17 cellular contexts compared by ENCODE assay signal in genomic region chr19:17743874-17744273, GRCh38. TPM values are rescaled to one million over a fixed set of nuclear protein-coding genes. Genes with fewer than 3 reads are reported as not detected.
DNase-seq lines count a peak whose midpoint lies in the region; ATAC-seq, FAIRE-seq and TF ChIP-seq lines count a peak whose summit lies in the region.
"Had no signal": no experiment of that assay in that cellular context is flagged by ENCODE, and none has a peak within 500 bp of the region (broad histone marks: within the 10 kb centered on the region; RNA-seq: fewer than 3 reads in every experiment).

No MANE protein-coding gene starts in this region.

- in situ Hi-C loops in mammary epithelial cell (cut with MboI; ENCODE audit: low sequenced_read_pairs in 2 of 2) = no loop called here

- POLR2A ChIA-PET in MCF 10A (lab: Yijun Ruan, JAX) = no interaction called here
- POLR2A ChIA-PET in PC-3 (lab: Charles Lee; ENCODE audit: unreplicated experiment) = no interaction called here
- POLR2A ChIA-PET in endothelial cell of umbilical vein (lab: Charles Lee) = no interaction called here

- H3K27me3 Mint-ChIP-seq in MCF 10A (ENCODE audit: insufficient read depth, unreplicated experiment) = no peaks in the 10 kb centered on the region
- H3K27me3 Mint-ChIP-seq in stimulated activated naive CD8-positive, alpha-beta T cell treated with anti-CD3 and anti-CD28 coated beads, Interleukin-15, amount 100 ng/mL, for 72 hours = no peaks in the 10 kb centered on the region

- H3K4me3 Mint-ChIP-seq in MCF 10A (ENCODE audit: unreplicated experiment) = no peak overlapping the region
- no peak overlapping the region for H3K4me3 Mint-ChIP-seq in stimulated activated naive CD8-positive, alpha-beta T cell treated with anti-CD3 and anti-CD28 coated beads, Interleukin-15, amount 100 ng/mL, for 72 hours

- H3K4me1 ChIP-seq in mammary epithelial cell (ENCODE audit: insufficient read depth, low read length) (no peaks in the 10 kb centered on the region), PC-3 (ENCODE audit: insufficient read depth, low read length) (no peaks in the 10 kb centered on the region), endothelial cell of umbilical vein (ENCODE audit: control insufficient read depth, extremely low read depth, insufficient read depth, low read length) (peaks cover 4% of the 10 kb centered on the region), left lung (peaks cover 4 to 27% of the 10 kb centered on the region in 2 donors)
- H3K4me1 ChIP-seq: prostate gland had no signal

- TF ChIP-seq POLR2A in endothelial cell of umbilical vein (IDR thresholded peaks at IDR 0.05; ENCODE audit: low read depth, low read length) = no peak

- dilution Hi-C loops in mammary epithelial cell (cut with HindIII; ENCODE audit: low sequenced_read_pairs) = no loop called here
- dilution Hi-C loops in endothelial cell of umbilical vein (cut with MboI; ENCODE audit: extremely low pct_ligation_motif_present, low sequenced_read_pairs) = no loop called here

- H3K36me3 Mint-ChIP-seq in MCF 10A (ENCODE audit: insufficient read depth, unreplicated experiment) = no peaks in the 10 kb centered on the region

- no peaks in the 10 kb centered on the region for H3K9me2 ChIP-seq in PC-3 (replicated peaks; ENCODE audit: low read length)

- ATAC-seq in PC-3 (no peak), left lung (no peak), HG02610 (IDR thresholded peaks at IDR 0.05; ENCODE audit: unreplicated experiment) (no peak), Right ventricle myocardium superior (ENCODE audit: poor library complexity) (no peak)
- no peak for ATAC-seq in stimulated activated naive CD8-positive, alpha-beta T cell treated with anti-CD3 and anti-CD28 coated beads, Interleukin-15, amount 100 ng/mL, for 72 hours
- ATAC-seq: activated CD4-positive, CD25-positive, alpha-beta regulatory T cell treated with anti-CD3 and anti-CD28 coated beads, Interleukin-2, amount 50 U/mL, for 24 hours had no signal

- H3K27ac Mint-ChIP-seq in MCF 10A (ENCODE audit: low read depth, unreplicated experiment) = no peak overlapping the region
- peak overlapping the region; percentile 4 to 87 for H3K27ac Mint-ChIP-seq in stimulated activated naive CD8-positive, alpha-beta T cell treated with anti-CD3 and anti-CD28 coated beads, Interleukin-15, amount 100 ng/mL, for 72 hours

- H2AFZ ChIP-seq in mammary epithelial cell (ENCODE audit: low read depth, low read length) (no peak overlapping the region), PC-3 (ENCODE audit: low read length) (no peak overlapping the region), endothelial cell of umbilical vein (ENCODE audit: low read depth, low read length) (no peak overlapping the region)

- H3K27ac ChIP-seq in mammary epithelial cell (ENCODE audit: insufficient read depth, low read depth, low read length) (no peak overlapping the region), PC-3 (ENCODE audit: low read length) (no peak overlapping the region), endothelial cell of umbilical vein (ENCODE audit: insufficient read depth, low read depth, low read length) (no peak overlapping the region), left lung (no peak overlapping the region)
- H3K27ac ChIP-seq: prostate gland had no signal

- no TSS peak for BruUV-seq in mammary epithelial cell (replicated peaks; lab: Mats Ljungman, UMichigan)
- BruUV-seq in MCF 10A (replicated peaks; lab: Mats Ljungman, UMichigan) = no TSS peak
- BruUV-seq in PC-3 (replicated peaks; lab: Mats Ljungman, UMichigan) = no TSS peak
- no TSS peak for BruUV-seq in endothelial cell of umbilical vein (replicated peaks; lab: Mats Ljungman, UMichigan)

- intact Hi-C loops in mammary epithelial cell (cut with micrococcal nuclease) (no loop called here), MCF 10A (cut with micrococcal nuclease) (no loop called here), PC-3 (cut with micrococcal nuclease) (no loop called here), endothelial cell of umbilical vein (cut with micrococcal nuclease) (no loop called here), left lung (cut with DNase I) (no loop called here), Right ventricle myocardium superior (cut with DNase I) (no loop called here)

- H3K9me3 Mint-ChIP-seq in MCF 10A (ENCODE audit: unreplicated experiment) = no peaks in the 10 kb centered on the region
- H3K9me3 Mint-ChIP-seq in stimulated activated naive CD8-positive, alpha-beta T cell treated with anti-CD3 and anti-CD28 coated beads, Interleukin-15, amount 100 ng/mL, for 72 hours = no peaks in the 10 kb centered on the region

- H3K4me3 ChIP-seq in mammary epithelial cell (replicated peaks in 1 of 3; ENCODE audit: insufficient read depth in 1 of 3, low read depth in 2 of 3, low read length in 3 of 3) (no peak overlapping the region), PC-3 (ENCODE audit: low read length) (no peak overlapping the region), endothelial cell of umbilical vein (replicated peaks in 1 of 3; ENCODE audit: insufficient read depth in 1 of 3, low read depth in 1 of 3, low read length in 3 of 3) (no peak overlapping the region), left lung (no peak overlapping the region)
- H3K4me3 ChIP-seq: prostate gland had no signal

- no peaks in the 10 kb centered on the region for H3K4me1 Mint-ChIP-seq in MCF 10A (ENCODE audit: insufficient read depth, unreplicated experiment)
- peaks cover 35% of the 10 kb centered on the region for H3K4me1 Mint-ChIP-seq in stimulated activated naive CD8-positive, alpha-beta T cell treated with anti-CD3 and anti-CD28 coated beads, Interleukin-15, amount 100 ng/mL, for 72 hours

- H3K79me2 ChIP-seq in mammary epithelial cell (ENCODE audit: insufficient read depth, low read length) = no peaks in the 10 kb centered on the region
- H3K79me2 ChIP-seq in PC-3 (ENCODE audit: low read length) = no peaks in the 10 kb centered on the region
- no peaks in the 10 kb centered on the region for H3K79me2 ChIP-seq in endothelial cell of umbilical vein (ENCODE audit: control insufficient read depth, insufficient read depth, low read length)

- no peak for FAIRE-seq in endothelial cell of umbilical vein (lab: Jason Lieb, UNC)
- FAIRE-seq: G401.6, GM18507 had no signal

- H3K9me3 ChIP-seq in mammary epithelial cell (replicated peaks; ENCODE audit: insufficient read depth, low read length) (no peaks in the 10 kb centered on the region), PC-3 (ENCODE audit: low read length) (no peaks in the 10 kb centered on the region), endothelial cell of umbilical vein (replicated peaks; ENCODE audit: control insufficient read depth, insufficient read depth, low read length) (no peaks in the 10 kb centered on the region), left lung (no peaks in the 10 kb centered on the region)
- H3K9me3 ChIP-seq: prostate gland had no signal

- WGBS in mammary epithelial cell (ENCODE audit: low coverage, missing lambda C conversion rate) = 95% methylated on average over 1 of the region's 1 CpG

- H3K27me3 ChIP-seq in mammary epithelial cell (ENCODE audit: insufficient read depth, low read length) (no peaks in the 10 kb centered on the region), PC-3 (ENCODE audit: low read length) (no peaks in the 10 kb centered on the region), endothelial cell of umbilical vein (ENCODE audit: control insufficient read depth in 2 of 2, insufficient read depth in 2 of 2, low read length in 2 of 2) (peaks cover 0 to under 1% of the 10 kb centered on the region in 2 experiments), left lung (no peaks in the 10 kb centered on the region)

- H3K36me3 ChIP-seq in mammary epithelial cell (ENCODE audit: insufficient read depth, low read length) (no peaks in the 10 kb centered on the region), PC-3 (ENCODE audit: low read depth, low read length) (no peaks in the 10 kb centered on the region), endothelial cell of umbilical vein (ENCODE audit: control insufficient read depth in 2 of 2, extremely low read depth in 1 of 2, insufficient read depth in 2 of 2, low read length in 2 of 2) (no peaks in the 10 kb centered on the region), left lung (no peaks in the 10 kb centered on the region)
- H3K36me3 ChIP-seq: prostate gland had no signal

- no peaks in the 10 kb centered on the region for H3F3A ChIP-seq in PC-3 (ENCODE audit: low read length, unreplicated experiment)

- CTCF ChIA-PET in mammary epithelial cell (lab: Charles Lee; ENCODE audit: low non-redundant PET) (interaction anchor here (0.6 kb wide), 1 partner anchor 227 kb away, joined by 9 read pairs; no protein-coding TSS in a partner anchor), MCF 10A (lab: Yijun Ruan, JAX) (no interaction called here), PC-3 (lab: Charles Lee) (no interaction called here), endothelial cell of umbilical vein (lab: Charles Lee) (interaction anchor here (1.3 kb wide), 1 partner anchor 23 kb away, joined by 3 read pairs; no protein-coding TSS in a partner anchor)

- no peaks in the 10 kb centered on the region for H3K9me1 ChIP-seq in endothelial cell of umbilical vein (replicated peaks; ENCODE audit: control insufficient read depth, extremely low read depth, insufficient read depth, low read length)

- H3K9ac ChIP-seq in mammary epithelial cell (ENCODE audit: insufficient read depth, low read length) (no peak overlapping the region), PC-3 (ENCODE audit: low read length) (no peak overlapping the region), endothelial cell of umbilical vein (replicated peaks; ENCODE audit: extremely low read depth, insufficient read depth, low read length) (no peak overlapping the region)

- H4K20me1 ChIP-seq in mammary epithelial cell (ENCODE audit: insufficient read depth, low read length) (no peaks in the 10 kb centered on the region), PC-3 (ENCODE audit: low read length) (no peaks in the 10 kb centered on the region), endothelial cell of umbilical vein (replicated peaks; ENCODE audit: control insufficient read depth, extremely low read depth, insufficient read depth, low read length) (no peaks in the 10 kb centered on the region)

- TF ChIP-seq CTCF in mammary epithelial cell (conservative IDR thresholded peaks at IDR 0.05 in 1 of 2, IDR thresholded peaks at IDR 0.05 in 1 of 2; ENCODE audit: extremely low read depth in 1 of 2, insufficient read depth in 1 of 2, low read depth in 1 of 2, low read length in 2 of 2) (no peak), MCF 10A (IDR thresholded peaks at IDR 0.05; ENCODE audit: unreplicated experiment) (no peak), PC-3 (conservative IDR thresholded peaks at IDR 0.05; ENCODE audit: low read depth, low read length) (no peak), endothelial cell of umbilical vein (IDR thresholded peaks at IDR 0.05; ENCODE audit: extremely low read depth in 1 of 2, insufficient read depth in 1 of 2, low read depth in 1 of 2, low read length in 2 of 2) (no peak), left lung (IDR thresholded peaks at IDR 0.05) (no peak)

- no peak overlapping the region for H3K4me2 ChIP-seq in mammary epithelial cell (ENCODE audit: insufficient read depth, low read depth, low read length)
- no peak overlapping the region for H3K4me2 ChIP-seq in PC-3 (ENCODE audit: low read length)
- H3K4me2 ChIP-seq in endothelial cell of umbilical vein (ENCODE audit: insufficient read depth, low read length) = no peak overlapping the region

- DNase-seq in mammary epithelial cell (peak; percentile 30), MCF 10A (ENCODE audit: unreplicated experiment) (no peak), PC-3 (peak; percentile 36), endothelial cell of umbilical vein (ENCODE audit: low read depth, low spot score) (peak; percentile 40), left lung (no peak), Right ventricle myocardium superior (no peak)
- peak in 1 of 2 donors; percentile 39 for DNase-seq in stimulated activated naive CD8-positive, alpha-beta T cell treated with anti-CD3 and anti-CD28 coated beads, Interleukin-15, amount 100 ng/mL, for 72 hours
- DNase-seq: activated effector memory CD4-positive, alpha-beta T cell treated with Interleukin-2 at 50 U/mL for 16 hours; AML-193; cerebellar nuclear complex; NCI-H2107; stimulated activated CD4-positive, alpha-beta T cell treated with anti-CD3 and anti-CD28 coated beads, Interleukin-1b, Interleukin-23, amount 100 ng/mL, for 48 hours had no signal

RNA-seq across cellular contexts. Expression of gene FCHO1, which starts 7.4 kb away (rescaled TPM):
- 1 to 10 TPM; 1.7 to 2.8 TPM for total RNA-seq in mammary epithelial cell
- polyA plus RNA-seq in mammary epithelial cell = 0.22 TPM
- polyA minus RNA-seq in mammary epithelial cell = 4.6 TPM
- total RNA-seq in MCF 10A (2022) = 0.10 and 0.23 TPM in 2 replicates
- total RNA-seq in PC-3 (2014; rRNA removed) = 21.0 and 29.5 TPM in 2 replicates
- 1.4 and 1.6 TPM in 2 replicates for total RNA-seq in endothelial cell of umbilical vein
- polyA plus RNA-seq in endothelial cell of umbilical vein = 0.66 and 0.80 TPM in 2 replicates
- polyA plus RNA-seq in endothelial cell of umbilical vein (2011; cell fraction: cytosol; rRNA removed) = 0.48 and 0.49 TPM in 2 replicates
- polyA plus RNA-seq in endothelial cell of umbilical vein (2011; cell fraction: nucleus; rRNA removed) = 0.53 and 1.2 TPM in 2 replicates
- polyA plus RNA-seq in endothelial cell of umbilical vein (2012) = 3.6 and 5.6 TPM in 2 replicates
- polyA minus RNA-seq in endothelial cell of umbilical vein = 1.2 and 1.3 TPM in 2 replicates
- polyA minus RNA-seq in endothelial cell of umbilical vein (2011; cell fraction: cytosol; rRNA and poly(A)+ RNA removed) = 1.1 TPM
- 0.63 and 1.1 TPM in 2 replicates for polyA minus RNA-seq in endothelial cell of umbilical vein (2011; cell fraction: nucleus; rRNA and poly(A)+ RNA removed)
- 10 to 100 TPM in 1 of 2 donors, 1 to 10 TPM in 1; 3.0 to 12.7 TPM for total RNA-seq in left lung
- total RNA-seq in Right ventricle myocardium superior = 0.75 TPM

RNA-seq across cellular contexts. Expression of gene MAP1S, which starts 24.6 kb away (rescaled TPM):
- total RNA-seq in mammary epithelial cell (10 to 100 TPM; 15.3 to 50.5 TPM), MCF 10A (2022) (47.1 and 58.3 TPM in 2 replicates), PC-3 (2014; rRNA removed) (25.4 and 30.2 TPM in 2 replicates), endothelial cell of umbilical vein (143 and 166 TPM in 2 replicates), left lung (10 to 100 TPM; 65.1 to 82.2 TPM), Right ventricle myocardium superior (25.1 TPM)
- polyA plus RNA-seq in mammary epithelial cell (14.0 TPM), endothelial cell of umbilical vein (94.8 and 157 TPM in 2 replicates)
- polyA minus RNA-seq in mammary epithelial cell (106 TPM), endothelial cell of umbilical vein (84.1 and 137 TPM in 2 replicates)
- polyA plus RNA-seq in endothelial cell of umbilical vein (2011; cell fraction: cytosol; rRNA removed) = 40.6 and 56.8 TPM in 2 replicates
- polyA plus RNA-seq in endothelial cell of umbilical vein (2011; cell fraction: nucleus; rRNA removed) = 41.1 and 46.1 TPM in 2 replicates
- polyA plus RNA-seq in endothelial cell of umbilical vein (2012) = 117 and 119 TPM in 2 replicates
- polyA minus RNA-seq in endothelial cell of umbilical vein (2011; cell fraction: cytosol; rRNA and poly(A)+ RNA removed) = 58.3 TPM
- polyA minus RNA-seq in endothelial cell of umbilical vein (2011; cell fraction: nucleus; rRNA and poly(A)+ RNA removed) = 35.6 and 43.7 TPM in 2 replicates

RNA-seq across cellular contexts. Expression of gene B3GNT3, which starts 51.1 kb away (rescaled TPM):
- total RNA-seq in mammary epithelial cell (10 to 100 TPM in 1 of 2 donors, 1 to 10 TPM in 1; 2.3 to 18.6 TPM), MCF 10A (2022) (0.40 and 0.49 TPM in 2 replicates), PC-3 (2014; rRNA removed) (39.5 and 41.7 TPM in 2 replicates), endothelial cell of umbilical vein (not detected in 2 replicates), left lung (1 to 10 TPM; 2.1 to 5.2 TPM), Right ventricle myocardium superior (not detected)
- polyA plus RNA-seq in mammary epithelial cell (7.5 TPM), endothelial cell of umbilical vein (0.10 TPM in 1 of 2 replicates, not detected in the other)
- polyA minus RNA-seq in mammary epithelial cell (11.2 TPM), endothelial cell of umbilical vein (not detected in 2 replicates)
- polyA plus RNA-seq in endothelial cell of umbilical vein (2011; cell fraction: cytosol; rRNA removed) = not detected in 2 replicates
- 0.17 TPM in 1 of 2 replicates, not detected in the other for polyA plus RNA-seq in endothelial cell of umbilical vein (2011; cell fraction: nucleus; rRNA removed)
- polyA plus RNA-seq in endothelial cell of umbilical vein (2012) = not detected in 2 replicates
- 1.2 TPM for polyA minus RNA-seq in endothelial cell of umbilical vein (2011; cell fraction: cytosol; rRNA and poly(A)+ RNA removed)
- polyA minus RNA-seq in endothelial cell of umbilical vein (2011; cell fraction: nucleus; rRNA and poly(A)+ RNA removed) = not detected in 2 replicates

RNA-seq across cellular contexts. Expression of gene UNC13A, which starts 55.7 kb away (rescaled TPM):
- total RNA-seq in mammary epithelial cell (under 1 TPM in 1 of 2 donors, not detected in 1; 0.73 TPM), MCF 10A (2022) (0.15 and 0.21 TPM in 2 replicates), PC-3 (2014; rRNA removed) (not detected in 2 replicates), endothelial cell of umbilical vein (0.09 and 0.30 TPM in 2 replicates), left lung (under 1 TPM; 0.15 to 0.37 TPM), Right ventricle myocardium superior (0.05 TPM)
- polyA plus RNA-seq in mammary epithelial cell (0.05 TPM), endothelial cell of umbilical vein (0.04 and 0.06 TPM in 2 replicates)
- polyA minus RNA-seq in mammary epithelial cell (0.57 TPM), endothelial cell of umbilical vein (0.49 TPM in 1 of 2 replicates, not detected in the other)
- polyA plus RNA-seq in endothelial cell of umbilical vein (2011; cell fraction: cytosol; rRNA removed) = 0.01 and 0.03 TPM in 2 replicates
- polyA plus RNA-seq in endothelial cell of umbilical vein (2011; cell fraction: nucleus; rRNA removed) = 0.08 TPM in 2 replicates
- 0.12 and 0.14 TPM in 2 replicates for polyA plus RNA-seq in endothelial cell of umbilical vein (2012)
- polyA minus RNA-seq in endothelial cell of umbilical vein (2011; cell fraction: cytosol; rRNA and poly(A)+ RNA removed) = 0.61 TPM
- not detected in 2 replicates for polyA minus RNA-seq in endothelial cell of umbilical vein (2011; cell fraction: nucleus; rRNA and poly(A)+ RNA removed)

Comparison
In these comparisons a context has a peak if more than half of its experiments do, and no peak if none do; other contexts are left out.
1. DNase-seq: peak in mammary epithelial cell (single experiment), PC-3 (single experiment) and endothelial cell of umbilical vein (single experiment); none in MCF 10A (single experiment), left lung (0 of 2) and Right ventricle myocardium superior (single experiment).
2. CTCF ChIA-PET loops: an anchor here in mammary epithelial cell (0.6 kb wide) and endothelial cell of umbilical vein (1.3 kb wide); none called in MCF 10A and PC-3.